In the genomic region with DNA sequence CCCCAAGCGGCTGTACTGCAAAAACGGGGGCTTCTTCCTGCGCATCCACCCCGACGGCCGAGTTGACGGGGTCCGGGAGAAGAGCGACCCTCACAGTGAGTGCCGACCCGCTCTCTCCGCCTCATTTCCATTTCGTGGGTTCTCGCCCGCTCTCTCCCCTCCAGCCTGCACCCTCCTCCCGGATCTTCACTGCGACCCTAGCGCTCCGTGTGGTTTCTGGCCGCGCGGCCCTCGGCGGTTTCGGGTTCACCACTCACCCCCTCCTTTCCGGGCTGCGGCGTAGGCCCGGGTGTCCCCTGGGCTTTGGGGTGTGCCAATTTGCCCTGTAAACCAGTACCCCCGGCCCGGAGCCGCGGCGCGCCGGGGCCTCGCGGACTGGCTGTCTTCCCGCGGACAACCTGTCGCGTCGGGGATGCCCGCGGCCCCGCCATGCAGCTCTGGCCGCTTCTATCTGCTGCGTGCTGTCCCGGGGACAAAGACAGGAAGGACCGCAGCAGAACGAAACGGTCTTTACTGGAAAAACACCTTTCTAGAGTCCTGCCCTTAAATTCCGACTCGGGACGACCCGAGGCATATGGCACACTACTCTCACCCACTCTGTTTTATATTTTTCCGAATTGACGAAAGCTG, we compare ENCODE assay signal across 1 cellular context.
TF ChIP-seq lines count a peak whose summit lies in the region.

No MANE protein-coding gene starts in this region.

TF ChIP-seq in K562, 482 proteins besides CTCF, POLR2A, EP300 and RAD21 (continues in another document):
- TF ChIP-seq NFIC (IDR thresholded peaks at IDR 0.05): peak; percentile 47
- TF ChIP-seq, protein P1, sequence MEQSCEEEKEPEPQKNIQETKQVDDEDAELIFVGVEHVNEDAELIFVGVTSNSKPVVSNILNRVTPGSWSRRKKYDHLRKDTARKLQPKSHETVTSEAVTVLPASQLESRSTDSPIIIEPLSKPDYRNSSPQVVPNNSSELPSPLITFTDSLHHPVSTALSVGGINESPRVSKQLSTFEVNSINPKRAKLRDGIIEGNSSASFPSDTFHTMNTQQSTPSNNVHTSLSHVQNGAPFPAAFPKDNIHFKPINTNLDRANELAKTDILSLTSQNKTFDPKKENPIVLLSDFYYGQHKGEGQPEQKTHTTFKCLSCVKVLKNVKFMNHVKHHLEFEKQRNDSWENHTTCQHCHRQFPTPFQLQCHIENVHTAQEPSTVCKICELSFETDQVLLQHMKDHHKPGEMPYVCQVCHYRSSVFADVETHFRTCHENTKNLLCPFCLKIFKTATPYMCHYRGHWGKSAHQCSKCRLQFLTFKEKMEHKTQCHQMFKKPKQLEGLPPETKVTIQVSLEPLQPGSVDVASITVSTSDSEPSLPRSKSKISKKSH (CRISPR knock-in tag; IDR thresholded peaks at IDR 0.05): no peak
- TF ChIP-seq, protein P2, sequence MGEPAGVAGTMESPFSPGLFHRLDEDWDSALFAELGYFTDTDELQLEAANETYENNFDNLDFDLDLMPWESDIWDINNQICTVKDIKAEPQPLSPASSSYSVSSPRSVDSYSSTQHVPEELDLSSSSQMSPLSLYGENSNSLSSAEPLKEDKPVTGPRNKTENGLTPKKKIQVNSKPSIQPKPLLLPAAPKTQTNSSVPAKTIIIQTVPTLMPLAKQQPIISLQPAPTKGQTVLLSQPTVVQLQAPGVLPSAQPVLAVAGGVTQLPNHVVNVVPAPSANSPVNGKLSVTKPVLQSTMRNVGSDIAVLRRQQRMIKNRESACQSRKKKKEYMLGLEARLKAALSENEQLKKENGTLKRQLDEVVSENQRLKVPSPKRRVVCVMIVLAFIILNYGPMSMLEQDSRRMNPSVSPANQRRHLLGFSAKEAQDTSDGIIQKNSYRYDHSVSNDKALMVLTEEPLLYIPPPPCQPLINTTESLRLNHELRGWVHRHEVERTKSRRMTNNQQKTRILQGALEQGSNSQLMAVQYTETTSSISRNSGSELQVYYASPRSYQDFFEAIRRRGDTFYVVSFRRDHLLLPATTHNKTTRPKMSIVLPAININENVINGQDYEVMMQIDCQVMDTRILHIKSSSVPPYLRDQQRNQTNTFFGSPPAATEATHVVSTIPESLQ (CRISPR knock-in tag; IDR thresholded peaks at IDR 0.05): peak; percentile 88; the same call in 1 of the 2 replicates
- TF ChIP-seq ZNF253 (CRISPR knock-in tag; conservative IDR thresholded peaks at IDR 0.05): no peak
- TF ChIP-seq HNRNPL (IDR thresholded peaks at IDR 0.05; ENCODE audit: low read depth, low read length): 0 out of 2 replicates have a peak, but pooled peaks have one; percentile 36
- TF ChIP-seq NFATC3 (IDR thresholded peaks at IDR 0.05): no peak
- no peak for TF ChIP-seq EWSR1 (IDR thresholded peaks at IDR 0.05; ENCODE audit: borderline replicate concordance, low read depth, partially characterized antibody)
- no peak for TF ChIP-seq CC2D1A (IDR thresholded peaks at IDR 0.05)
- TF ChIP-seq, protein P3, sequence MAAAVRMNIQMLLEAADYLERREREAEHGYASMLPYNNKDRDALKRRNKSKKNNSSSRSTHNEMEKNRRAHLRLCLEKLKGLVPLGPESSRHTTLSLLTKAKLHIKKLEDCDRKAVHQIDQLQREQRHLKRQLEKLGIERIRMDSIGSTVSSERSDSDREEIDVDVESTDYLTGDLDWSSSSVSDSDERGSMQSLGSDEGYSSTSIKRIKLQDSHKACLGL (CRISPR knock-in tag; IDR thresholded peaks at IDR 0.05; ENCODE audit: borderline replicate concordance, poor library complexity, severe bottlenecking): no peak
- TF ChIP-seq, protein P4, sequence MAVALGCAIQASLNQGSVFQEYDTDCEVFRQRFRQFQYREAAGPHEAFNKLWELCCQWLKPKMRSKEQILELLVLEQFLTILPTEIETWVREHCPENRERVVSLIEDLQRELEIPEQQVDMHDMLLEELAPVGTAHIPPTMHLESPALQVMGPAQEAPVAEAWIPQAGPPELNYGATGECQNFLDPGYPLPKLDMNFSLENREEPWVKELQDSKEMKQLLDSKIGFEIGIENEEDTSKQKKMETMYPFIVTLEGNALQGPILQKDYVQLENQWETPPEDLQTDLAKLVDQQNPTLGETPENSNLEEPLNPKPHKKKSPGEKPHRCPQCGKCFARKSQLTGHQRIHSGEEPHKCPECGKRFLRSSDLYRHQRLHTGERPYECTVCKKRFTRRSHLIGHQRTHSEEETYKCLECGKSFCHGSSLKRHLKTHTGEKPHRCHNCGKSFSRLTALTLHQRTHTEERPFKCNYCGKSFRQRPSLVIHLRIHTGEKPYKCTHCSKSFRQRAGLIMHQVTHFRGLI (CRISPR knock-in tag; IDR thresholded peaks at IDR 0.05): no peak
- TF ChIP-seq SP1 (CRISPR knock-in tag; IDR thresholded peaks at IDR 0.05): no peak
- TF ChIP-seq SNRNP70 (optimal IDR thresholded peaks at IDR 0.05; ENCODE audit: low read depth, low read length): no peak
- TF ChIP-seq, protein P5, sequence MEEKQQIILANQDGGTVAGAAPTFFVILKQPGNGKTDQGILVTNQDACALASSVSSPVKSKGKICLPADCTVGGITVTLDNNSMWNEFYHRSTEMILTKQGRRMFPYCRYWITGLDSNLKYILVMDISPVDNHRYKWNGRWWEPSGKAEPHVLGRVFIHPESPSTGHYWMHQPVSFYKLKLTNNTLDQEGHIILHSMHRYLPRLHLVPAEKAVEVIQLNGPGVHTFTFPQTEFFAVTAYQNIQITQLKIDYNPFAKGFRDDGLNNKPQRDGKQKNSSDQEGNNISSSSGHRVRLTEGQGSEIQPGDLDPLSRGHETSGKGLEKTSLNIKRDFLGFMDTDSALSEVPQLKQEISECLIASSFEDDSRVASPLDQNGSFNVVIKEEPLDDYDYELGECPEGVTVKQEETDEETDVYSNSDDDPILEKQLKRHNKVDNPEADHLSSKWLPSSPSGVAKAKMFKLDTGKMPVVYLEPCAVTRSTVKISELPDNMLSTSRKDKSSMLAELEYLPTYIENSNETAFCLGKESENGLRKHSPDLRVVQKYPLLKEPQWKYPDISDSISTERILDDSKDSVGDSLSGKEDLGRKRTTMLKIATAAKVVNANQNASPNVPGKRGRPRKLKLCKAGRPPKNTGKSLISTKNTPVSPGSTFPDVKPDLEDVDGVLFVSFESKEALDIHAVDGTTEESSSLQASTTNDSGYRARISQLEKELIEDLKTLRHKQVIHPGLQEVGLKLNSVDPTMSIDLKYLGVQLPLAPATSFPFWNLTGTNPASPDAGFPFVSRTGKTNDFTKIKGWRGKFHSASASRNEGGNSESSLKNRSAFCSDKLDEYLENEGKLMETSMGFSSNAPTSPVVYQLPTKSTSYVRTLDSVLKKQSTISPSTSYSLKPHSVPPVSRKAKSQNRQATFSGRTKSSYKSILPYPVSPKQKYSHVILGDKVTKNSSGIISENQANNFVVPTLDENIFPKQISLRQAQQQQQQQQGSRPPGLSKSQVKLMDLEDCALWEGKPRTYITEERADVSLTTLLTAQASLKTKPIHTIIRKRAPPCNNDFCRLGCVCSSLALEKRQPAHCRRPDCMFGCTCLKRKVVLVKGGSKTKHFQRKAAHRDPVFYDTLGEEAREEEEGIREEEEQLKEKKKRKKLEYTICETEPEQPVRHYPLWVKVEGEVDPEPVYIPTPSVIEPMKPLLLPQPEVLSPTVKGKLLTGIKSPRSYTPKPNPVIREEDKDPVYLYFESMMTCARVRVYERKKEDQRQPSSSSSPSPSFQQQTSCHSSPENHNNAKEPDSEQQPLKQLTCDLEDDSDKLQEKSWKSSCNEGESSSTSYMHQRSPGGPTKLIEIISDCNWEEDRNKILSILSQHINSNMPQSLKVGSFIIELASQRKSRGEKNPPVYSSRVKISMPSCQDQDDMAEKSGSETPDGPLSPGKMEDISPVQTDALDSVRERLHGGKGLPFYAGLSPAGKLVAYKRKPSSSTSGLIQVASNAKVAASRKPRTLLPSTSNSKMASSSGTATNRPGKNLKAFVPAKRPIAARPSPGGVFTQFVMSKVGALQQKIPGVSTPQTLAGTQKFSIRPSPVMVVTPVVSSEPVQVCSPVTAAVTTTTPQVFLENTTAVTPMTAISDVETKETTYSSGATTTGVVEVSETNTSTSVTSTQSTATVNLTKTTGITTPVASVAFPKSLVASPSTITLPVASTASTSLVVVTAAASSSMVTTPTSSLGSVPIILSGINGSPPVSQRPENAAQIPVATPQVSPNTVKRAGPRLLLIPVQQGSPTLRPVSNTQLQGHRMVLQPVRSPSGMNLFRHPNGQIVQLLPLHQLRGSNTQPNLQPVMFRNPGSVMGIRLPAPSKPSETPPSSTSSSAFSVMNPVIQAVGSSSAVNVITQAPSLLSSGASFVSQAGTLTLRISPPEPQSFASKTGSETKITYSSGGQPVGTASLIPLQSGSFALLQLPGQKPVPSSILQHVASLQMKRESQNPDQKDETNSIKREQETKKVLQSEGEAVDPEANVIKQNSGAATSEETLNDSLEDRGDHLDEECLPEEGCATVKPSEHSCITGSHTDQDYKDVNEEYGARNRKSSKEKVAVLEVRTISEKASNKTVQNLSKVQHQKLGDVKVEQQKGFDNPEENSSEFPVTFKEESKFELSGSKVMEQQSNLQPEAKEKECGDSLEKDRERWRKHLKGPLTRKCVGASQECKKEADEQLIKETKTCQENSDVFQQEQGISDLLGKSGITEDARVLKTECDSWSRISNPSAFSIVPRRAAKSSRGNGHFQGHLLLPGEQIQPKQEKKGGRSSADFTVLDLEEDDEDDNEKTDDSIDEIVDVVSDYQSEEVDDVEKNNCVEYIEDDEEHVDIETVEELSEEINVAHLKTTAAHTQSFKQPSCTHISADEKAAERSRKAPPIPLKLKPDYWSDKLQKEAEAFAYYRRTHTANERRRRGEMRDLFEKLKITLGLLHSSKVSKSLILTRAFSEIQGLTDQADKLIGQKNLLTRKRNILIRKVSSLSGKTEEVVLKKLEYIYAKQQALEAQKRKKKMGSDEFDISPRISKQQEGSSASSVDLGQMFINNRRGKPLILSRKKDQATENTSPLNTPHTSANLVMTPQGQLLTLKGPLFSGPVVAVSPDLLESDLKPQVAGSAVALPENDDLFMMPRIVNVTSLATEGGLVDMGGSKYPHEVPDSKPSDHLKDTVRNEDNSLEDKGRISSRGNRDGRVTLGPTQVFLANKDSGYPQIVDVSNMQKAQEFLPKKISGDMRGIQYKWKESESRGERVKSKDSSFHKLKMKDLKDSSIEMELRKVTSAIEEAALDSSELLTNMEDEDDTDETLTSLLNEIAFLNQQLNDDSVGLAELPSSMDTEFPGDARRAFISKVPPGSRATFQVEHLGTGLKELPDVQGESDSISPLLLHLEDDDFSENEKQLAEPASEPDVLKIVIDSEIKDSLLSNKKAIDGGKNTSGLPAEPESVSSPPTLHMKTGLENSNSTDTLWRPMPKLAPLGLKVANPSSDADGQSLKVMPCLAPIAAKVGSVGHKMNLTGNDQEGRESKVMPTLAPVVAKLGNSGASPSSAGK (IDR thresholded peaks at IDR 0.05): peak; percentile 57
- TF ChIP-seq MYC (IDR thresholded peaks at IDR 0.05; ENCODE audit: low read depth, low read length): no peak
- no peak for TF ChIP-seq MYC (CRISPR knock-in tag; IDR thresholded peaks at IDR 0.05; ENCODE audit: borderline replicate concordance, low read depth)
- TF ChIP-seq U2AF2 (optimal IDR thresholded peaks at IDR 0.05; ENCODE audit: low read depth, low read length): no peak
- TF ChIP-seq PRMT5 (CRISPR knock-in tag; IDR thresholded peaks at IDR 0.05): no peak
- no peak for TF ChIP-seq PHB2 (IDR thresholded peaks at IDR 0.05; ENCODE audit: low read depth)
- TF ChIP-seq RBM39 (optimal IDR thresholded peaks at IDR 0.05; ENCODE audit: low read depth, low read length): no peak
- TF ChIP-seq, protein P6, sequence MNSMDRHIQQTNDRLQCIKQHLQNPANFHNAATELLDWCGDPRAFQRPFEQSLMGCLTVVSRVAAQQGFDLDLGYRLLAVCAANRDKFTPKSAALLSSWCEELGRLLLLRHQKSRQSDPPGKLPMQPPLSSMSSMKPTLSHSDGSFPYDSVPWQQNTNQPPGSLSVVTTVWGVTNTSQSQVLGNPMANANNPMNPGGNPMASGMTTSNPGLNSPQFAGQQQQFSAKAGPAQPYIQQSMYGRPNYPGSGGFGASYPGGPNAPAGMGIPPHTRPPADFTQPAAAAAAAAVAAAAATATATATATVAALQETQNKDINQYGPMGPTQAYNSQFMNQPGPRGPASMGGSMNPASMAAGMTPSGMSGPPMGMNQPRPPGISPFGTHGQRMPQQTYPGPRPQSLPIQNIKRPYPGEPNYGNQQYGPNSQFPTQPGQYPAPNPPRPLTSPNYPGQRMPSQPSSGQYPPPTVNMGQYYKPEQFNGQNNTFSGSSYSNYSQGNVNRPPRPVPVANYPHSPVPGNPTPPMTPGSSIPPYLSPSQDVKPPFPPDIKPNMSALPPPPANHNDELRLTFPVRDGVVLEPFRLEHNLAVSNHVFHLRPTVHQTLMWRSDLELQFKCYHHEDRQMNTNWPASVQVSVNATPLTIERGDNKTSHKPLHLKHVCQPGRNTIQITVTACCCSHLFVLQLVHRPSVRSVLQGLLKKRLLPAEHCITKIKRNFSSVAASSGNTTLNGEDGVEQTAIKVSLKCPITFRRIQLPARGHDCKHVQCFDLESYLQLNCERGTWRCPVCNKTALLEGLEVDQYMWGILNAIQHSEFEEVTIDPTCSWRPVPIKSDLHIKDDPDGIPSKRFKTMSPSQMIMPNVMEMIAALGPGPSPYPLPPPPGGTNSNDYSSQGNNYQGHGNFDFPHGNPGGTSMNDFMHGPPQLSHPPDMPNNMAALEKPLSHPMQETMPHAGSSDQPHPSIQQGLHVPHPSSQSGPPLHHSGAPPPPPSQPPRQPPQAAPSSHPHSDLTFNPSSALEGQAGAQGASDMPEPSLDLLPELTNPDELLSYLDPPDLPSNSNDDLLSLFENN (IDR thresholded peaks at IDR 0.05; ENCODE audit: low read depth in 2 of 2, low read length in 2 of 2): no peak
- no peak for TF ChIP-seq PTTG1 (tag; IDR thresholded peaks at IDR 0.05; ENCODE audit: low read depth)
- TF ChIP-seq GABPA (tag; conservative IDR thresholded peaks at IDR 0.05; ENCODE audit: low read depth): no peak
- no peak for TF ChIP-seq ATF1 (CRISPR knock-in tag; IDR thresholded peaks at IDR 0.05)
- TF ChIP-seq ATF1 (tag; IDR thresholded peaks at IDR 0.05): no peak
- no peak for TF ChIP-seq BMI1 (IDR thresholded peaks at IDR 0.05; ENCODE audit: low read length)
- no peak for TF ChIP-seq GATA2 (CRISPR knock-in tag; IDR thresholded peaks at IDR 0.05)
- TF ChIP-seq TRIM28 (IDR thresholded peaks at IDR 0.05): no peak
- TF ChIP-seq ZNF778 (CRISPR knock-in tag; IDR thresholded peaks at IDR 0.05): no peak
- TF ChIP-seq, protein P7, sequence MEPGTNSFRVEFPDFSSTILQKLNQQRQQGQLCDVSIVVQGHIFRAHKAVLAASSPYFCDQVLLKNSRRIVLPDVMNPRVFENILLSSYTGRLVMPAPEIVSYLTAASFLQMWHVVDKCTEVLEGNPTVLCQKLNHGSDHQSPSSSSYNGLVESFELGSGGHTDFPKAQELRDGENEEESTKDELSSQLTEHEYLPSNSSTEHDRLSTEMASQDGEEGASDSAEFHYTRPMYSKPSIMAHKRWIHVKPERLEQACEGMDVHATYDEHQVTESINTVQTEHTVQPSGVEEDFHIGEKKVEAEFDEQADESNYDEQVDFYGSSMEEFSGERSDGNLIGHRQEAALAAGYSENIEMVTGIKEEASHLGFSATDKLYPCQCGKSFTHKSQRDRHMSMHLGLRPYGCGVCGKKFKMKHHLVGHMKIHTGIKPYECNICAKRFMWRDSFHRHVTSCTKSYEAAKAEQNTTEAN (CRISPR knock-in tag; IDR thresholded peaks at IDR 0.05): no peak
- TF ChIP-seq KAT2B (IDR thresholded peaks at IDR 0.05; ENCODE audit: low read depth, low read length): no peak
- TF ChIP-seq SETDB1 (IDR thresholded peaks at IDR 0.05; ENCODE audit: low read length): no peak
- 0 out of 2 replicates have a peak, but pooled peaks have one; percentile 13 for TF ChIP-seq ZNF232 (CRISPR knock-in tag; IDR thresholded peaks at IDR 0.05)
- TF ChIP-seq, protein P8, sequence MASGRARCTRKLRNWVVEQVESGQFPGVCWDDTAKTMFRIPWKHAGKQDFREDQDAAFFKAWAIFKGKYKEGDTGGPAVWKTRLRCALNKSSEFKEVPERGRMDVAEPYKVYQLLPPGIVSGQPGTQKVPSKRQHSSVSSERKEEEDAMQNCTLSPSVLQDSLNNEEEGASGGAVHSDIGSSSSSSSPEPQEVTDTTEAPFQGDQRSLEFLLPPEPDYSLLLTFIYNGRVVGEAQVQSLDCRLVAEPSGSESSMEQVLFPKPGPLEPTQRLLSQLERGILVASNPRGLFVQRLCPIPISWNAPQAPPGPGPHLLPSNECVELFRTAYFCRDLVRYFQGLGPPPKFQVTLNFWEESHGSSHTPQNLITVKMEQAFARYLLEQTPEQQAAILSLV (tag; IDR thresholded peaks at IDR 0.05): no peak
- TF ChIP-seq ZNF311 (CRISPR knock-in tag; IDR thresholded peaks at IDR 0.05): no peak
